23 cellular contexts compared by ENCODE assay signal in genomic region chr5:4653475-4653874, GRCh38.
"Had no signal": no experiment of that assay in that cellular context is flagged by ENCODE, and none has a peak within 500 bp of the region (broad histone marks: within the 10 kb centered on the region; RNA-seq: fewer than 3 reads in every experiment).

No MANE protein-coding gene starts in this region.

- H3K27me3 Mint-ChIP-seq: naive B cell had no signal

- H3K4me1 ChIP-seq: esophagus squamous epithelium, gastrocnemius medialis, heart right ventricle, left lung, lower lobe of right lung had no signal

- H3K27me3 ChIP-seq: esophagus squamous epithelium, gastrocnemius medialis, heart right ventricle, left lung had no signal

- ATAC-seq: gastrocnemius medialis, heart right ventricle, left colon, left lung, left ventricle myocardium superior, lower lobe of right lung, mucosa of descending colon had no signal

- H3K9me3 ChIP-seq: esophagus squamous epithelium, gastrocnemius medialis, left lung, lower lobe of right lung had no signal

- H3K36me3 Mint-ChIP-seq: mesothelial cell of epicardium had no signal

- H3K27ac Mint-ChIP-seq: naive B cell had no signal

- H3K27ac ChIP-seq: coronary artery, dorsolateral prefrontal cortex, esophagus squamous epithelium, gastrocnemius medialis, heart right ventricle, left lung, lower lobe of right lung had no signal

- H3K4me3 Mint-ChIP-seq: mesothelial cell of epicardium, naive B cell had no signal

- H3K4me3 ChIP-seq: coronary artery, dorsolateral prefrontal cortex, esophagus squamous epithelium, gastrocnemius medialis, heart right ventricle, left lung, lower lobe of right lung, mucosa of descending colon had no signal

- DNase-seq: dermis blood vessel endothelial cell; dorsolateral prefrontal cortex; effector CD4-positive, alpha-beta T cell; effector memory CD4-positive, alpha-beta T cell; esophagus squamous epithelium; foreskin fibroblast; foreskin melanocyte; gastrocnemius medialis; glutamatergic neuron; head of caudate nucleus; heart right ventricle; hippocampal formation; kidney; kidney glomerular epithelial cell; left colon; left lung; left ventricle myocardium superior; lower lobe of right lung; mesenchymal stem cell; mucosa of descending colon; naive B cell had no signal

- H3K36me3 ChIP-seq: esophagus squamous epithelium, gastrocnemius medialis, heart right ventricle, left lung, lower lobe of right lung had no signal
